In the genomic region with DNA sequence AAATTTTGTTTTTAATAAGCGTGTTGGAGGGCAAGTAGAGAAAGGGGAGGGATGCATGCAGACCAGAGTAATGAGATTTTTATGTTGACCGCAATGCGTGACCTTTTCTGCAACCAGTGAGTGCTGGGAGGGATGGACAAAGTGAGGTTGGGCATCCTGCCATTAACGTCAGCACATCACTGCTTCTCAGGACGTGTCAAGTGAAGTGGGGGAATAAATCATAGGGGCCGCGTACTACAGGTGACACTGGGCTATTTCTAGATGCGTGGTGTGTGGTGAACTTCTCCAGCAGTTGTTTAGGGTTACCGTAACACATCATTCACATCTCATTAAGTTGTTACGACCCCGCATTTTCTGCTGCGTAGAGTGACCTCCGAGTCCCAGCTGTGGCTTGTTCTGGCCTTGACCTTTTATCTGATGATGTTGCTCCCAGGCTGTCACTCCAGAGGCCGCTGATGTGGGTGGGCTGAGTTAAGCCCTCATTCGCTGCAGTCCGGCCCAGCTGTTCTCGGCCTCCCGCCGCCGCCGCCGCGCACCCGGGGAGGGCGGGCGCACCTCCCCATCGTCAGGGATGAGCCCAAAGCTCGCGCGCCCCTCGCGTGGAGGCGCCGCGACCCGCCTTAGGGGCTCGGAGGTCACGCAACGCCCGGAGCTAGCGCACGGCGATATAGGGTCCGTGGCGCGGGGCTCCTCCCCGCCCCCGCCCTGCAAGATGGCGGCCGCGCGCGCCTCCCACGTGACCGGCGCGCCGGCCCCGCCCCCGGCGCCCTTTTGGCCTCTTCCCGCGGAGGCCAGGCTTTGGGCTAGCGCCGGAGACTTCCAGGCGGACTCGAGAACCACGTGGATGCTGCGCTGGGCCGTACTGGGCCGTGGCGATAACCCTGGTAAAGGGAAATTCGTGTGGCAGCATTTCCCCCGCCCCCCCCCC, we compare ENCODE assay signal across 1 cellular context.
TF ChIP-seq lines count a peak whose summit lies in the region.

No MANE protein-coding gene starts in this region.

TF ChIP-seq in HEK293, 187 proteins besides CTCF, POLR2A, EP300 and RAD21 (continued from another document and continues in another):
- TF ChIP-seq, protein P1, sequence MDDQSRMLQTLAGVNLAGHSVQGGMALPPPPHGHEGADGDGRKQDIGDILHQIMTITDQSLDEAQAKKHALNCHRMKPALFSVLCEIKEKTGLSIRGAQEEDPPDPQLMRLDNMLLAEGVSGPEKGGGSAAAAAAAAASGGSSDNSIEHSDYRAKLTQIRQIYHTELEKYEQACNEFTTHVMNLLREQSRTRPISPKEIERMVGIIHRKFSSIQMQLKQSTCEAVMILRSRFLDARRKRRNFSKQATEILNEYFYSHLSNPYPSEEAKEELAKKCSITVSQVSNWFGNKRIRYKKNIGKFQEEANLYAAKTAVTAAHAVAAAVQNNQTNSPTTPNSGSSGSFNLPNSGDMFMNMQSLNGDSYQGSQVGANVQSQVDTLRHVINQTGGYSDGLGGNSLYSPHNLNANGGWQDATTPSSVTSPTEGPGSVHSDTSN (CRISPR knock-in tag; IDR thresholded peaks at IDR 0.05): no peak
- TF ChIP-seq GLIS1 (tag by site-specific recombination; IDR thresholded peaks at IDR 0.05) (peak; percentile 63), ZNF140 (tag by site-specific recombination; IDR thresholded peaks at IDR 0.05) (no peak), ZNF138 (tag by site-specific recombination; IDR thresholded peaks at IDR 0.05; ENCODE audit: borderline replicate concordance) (no peak), ZNF366 (tag by site-specific recombination; conservative IDR thresholded peaks at IDR 0.05) (peak; percentile 87), OVOL3 (tag by site-specific recombination; IDR thresholded peaks at IDR 0.05) (peak; percentile 67), PRDM6 (tag by site-specific recombination; IDR thresholded peaks at IDR 0.05) (0 out of 2 replicates have a peak, but pooled peaks have one; percentile 48), ZSCAN18 (tag by site-specific recombination; IDR thresholded peaks at IDR 0.05) (no peak), TSHZ1 (tag by site-specific recombination; IDR thresholded peaks at IDR 0.05; ENCODE audit: borderline replicate concordance) (peak; percentile 96), ZNF621 (tag by site-specific recombination; IDR thresholded peaks at IDR 0.05) (no peak), ZFP37 (tag by site-specific recombination; IDR thresholded peaks at IDR 0.05) (peak; percentile 81), ZNF514 (tag by site-specific recombination; IDR thresholded peaks at IDR 0.05) (no peak), ZNF2 (tag by site-specific recombination; IDR thresholded peaks at IDR 0.05) (no peak; the same call in none of the 2 replicates), ZNF202 (tag by site-specific recombination; IDR thresholded peaks at IDR 0.05; ENCODE audit: borderline replicate concordance) (no peak), ZNF544 (tag by site-specific recombination; IDR thresholded peaks at IDR 0.05) (no peak), HOXA7 (CRISPR knock-in tag; IDR thresholded peaks at IDR 0.05; ENCODE audit: borderline replicate concordance) (0 out of 2 replicates have a peak, but pooled peaks have one; percentile 43), ZNF239 (tag by site-specific recombination; IDR thresholded peaks at IDR 0.05) (no peak), ZBTB26 (tag by site-specific recombination; optimal IDR thresholded peaks at IDR 0.05) (peak; percentile 89), AEBP2 (tag by site-specific recombination; IDR thresholded peaks at IDR 0.05; ENCODE audit: borderline replicate concordance) (no peak), ZNF24 (tag by site-specific recombination; IDR thresholded peaks at IDR 0.05) (peak; percentile 95), KLF8 (tag by site-specific recombination; IDR thresholded peaks at IDR 0.05) (peak; percentile 55; the same call in 1 of the 2 replicates), ZNF354C (tag by site-specific recombination; IDR thresholded peaks at IDR 0.05; ENCODE audit: borderline replicate concordance, low read depth) (no peak), ZBTB44 (tag by site-specific recombination; IDR thresholded peaks at IDR 0.05) (peak; percentile 85), ZNF433 (tag by site-specific recombination; IDR thresholded peaks at IDR 0.05; ENCODE audit: low read depth) (no peak), ZNF677 (tag by site-specific recombination; IDR thresholded peaks at IDR 0.05) (no peak), ZNF707 (tag by site-specific recombination; IDR thresholded peaks at IDR 0.05) (no peak), ZNF776 (tag by site-specific recombination; IDR thresholded peaks at IDR 0.05; ENCODE audit: borderline replicate concordance) (no peak), ZNF792 (tag by site-specific recombination; IDR thresholded peaks at IDR 0.05) (no peak), ZNF335 (tag by site-specific recombination; conservative IDR thresholded peaks at IDR 0.05) (peak; percentile 49; the same call in 1 of the 2 replicates), ZNF292 (tag by site-specific recombination; IDR thresholded peaks at IDR 0.05; ENCODE audit: borderline replicate concordance, low read depth) (no peak), ZNF837 (tag by site-specific recombination; IDR thresholded peaks at IDR 0.05) (no peak)
- TF ChIP-seq, protein P2, sequence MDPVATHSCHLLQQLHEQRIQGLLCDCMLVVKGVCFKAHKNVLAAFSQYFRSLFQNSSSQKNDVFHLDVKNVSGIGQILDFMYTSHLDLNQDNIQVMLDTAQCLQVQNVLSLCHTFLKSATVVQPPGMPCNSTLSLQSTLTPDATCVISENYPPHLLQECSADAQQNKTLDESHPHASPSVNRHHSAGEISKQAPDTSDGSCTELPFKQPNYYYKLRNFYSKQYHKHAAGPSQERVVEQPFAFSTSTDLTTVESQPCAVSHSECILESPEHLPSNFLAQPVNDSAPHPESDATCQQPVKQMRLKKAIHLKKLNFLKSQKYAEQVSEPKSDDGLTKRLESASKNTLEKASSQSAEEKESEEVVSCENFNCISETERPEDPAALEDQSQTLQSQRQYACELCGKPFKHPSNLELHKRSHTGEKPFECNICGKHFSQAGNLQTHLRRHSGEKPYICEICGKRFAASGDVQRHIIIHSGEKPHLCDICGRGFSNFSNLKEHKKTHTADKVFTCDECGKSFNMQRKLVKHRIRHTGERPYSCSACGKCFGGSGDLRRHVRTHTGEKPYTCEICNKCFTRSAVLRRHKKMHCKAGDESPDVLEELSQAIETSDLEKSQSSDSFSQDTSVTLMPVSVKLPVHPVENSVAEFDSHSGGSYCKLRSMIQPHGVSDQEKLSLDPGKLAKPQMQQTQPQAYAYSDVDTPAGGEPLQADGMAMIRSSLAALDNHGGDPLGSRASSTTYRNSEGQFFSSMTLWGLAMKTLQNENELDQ (tag by site-specific recombination; IDR thresholded peaks at IDR 0.05; ENCODE audit: low read depth): no peak
- TF ChIP-seq, protein P3, sequence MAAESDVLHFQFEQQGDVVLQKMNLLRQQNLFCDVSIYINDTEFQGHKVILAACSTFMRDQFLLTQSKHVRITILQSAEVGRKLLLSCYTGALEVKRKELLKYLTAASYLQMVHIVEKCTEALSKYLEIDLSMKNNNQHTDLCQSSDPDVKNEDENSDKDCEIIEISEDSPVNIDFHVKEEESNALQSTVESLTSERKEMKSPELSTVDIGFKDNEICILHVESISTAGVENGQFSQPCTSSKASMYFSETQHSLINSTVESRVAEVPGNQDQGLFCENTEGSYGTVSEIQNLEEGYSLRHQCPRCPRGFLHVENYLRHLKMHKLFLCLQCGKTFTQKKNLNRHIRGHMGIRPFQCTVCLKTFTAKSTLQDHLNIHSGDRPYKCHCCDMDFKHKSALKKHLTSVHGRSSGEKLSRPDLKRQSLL (tag by site-specific recombination; IDR thresholded peaks at IDR 0.05): no peak
- TF ChIP-seq, protein P4, sequence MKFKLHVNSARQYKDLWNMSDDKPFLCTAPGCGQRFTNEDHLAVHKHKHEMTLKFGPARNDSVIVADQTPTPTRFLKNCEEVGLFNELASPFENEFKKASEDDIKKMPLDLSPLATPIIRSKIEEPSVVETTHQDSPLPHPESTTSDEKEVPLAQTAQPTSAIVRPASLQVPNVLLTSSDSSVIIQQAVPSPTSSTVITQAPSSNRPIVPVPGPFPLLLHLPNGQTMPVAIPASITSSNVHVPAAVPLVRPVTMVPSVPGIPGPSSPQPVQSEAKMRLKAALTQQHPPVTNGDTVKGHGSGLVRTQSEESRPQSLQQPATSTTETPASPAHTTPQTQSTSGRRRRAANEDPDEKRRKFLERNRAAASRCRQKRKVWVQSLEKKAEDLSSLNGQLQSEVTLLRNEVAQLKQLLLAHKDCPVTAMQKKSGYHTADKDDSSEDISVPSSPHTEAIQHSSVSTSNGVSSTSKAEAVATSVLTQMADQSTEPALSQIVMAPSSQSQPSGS (tag by site-specific recombination; IDR thresholded peaks at IDR 0.05; ENCODE audit: low read depth): no peak
